Comparison of ENCODE assay signal across 34 cellular contexts in the genomic region with DNA sequence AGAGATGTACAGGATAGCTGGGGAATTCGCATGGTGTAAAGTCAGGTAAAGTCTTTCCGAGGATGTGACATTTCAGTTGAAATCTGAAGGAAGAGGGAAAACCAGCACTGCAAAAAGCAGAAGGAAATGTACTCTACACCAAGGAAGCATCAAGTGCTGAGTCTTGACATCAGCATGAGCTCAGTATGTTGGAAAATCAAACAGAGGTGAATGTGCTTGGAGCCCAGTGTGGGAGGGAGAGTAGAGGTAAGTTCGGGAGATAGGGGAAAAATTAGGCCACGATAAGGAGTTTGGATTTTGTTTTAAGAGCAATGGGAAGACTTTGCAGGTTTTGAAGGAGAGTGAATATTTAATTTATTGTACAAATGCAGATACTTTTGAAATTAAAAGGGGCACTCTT.
"Had no signal": no experiment of that assay in that cellular context is flagged by ENCODE, and none has a peak within 500 bp of the region (broad histone marks: within the 10 kb centered on the region; RNA-seq: fewer than 3 reads in every experiment).

No MANE protein-coding gene starts in this region.

- DNase-seq: Karpas-422, Kasumi-1, MG63, MM.1S, MV-4-11, NCI-H1048, NCI-H1092, NCI-H1092 treated with DMSO at 0.1 percent for 48 hours, NCI-H1105, NCI-H1105 treated with DMSO at 0.1 percent for 48 hours, NCI-H1417, NCI-H1417 treated with DMSO at 0.1 percent for 48 hours, NCI-H1436, NCI-H1436 treated with DMSO at 0.1 percent for 48 hours, NCI-H146, NCI-H1694, NCI-H1694 treated with DMSO at 0.1 percent for 48 hours, NCI-H187, NCI-H187 treated with DMSO at 0.1 percent for 48 hours, NCI-H1930, NCI-H2029, NCI-H2029 treated with DMSO at 0.1 percent for 48 hours, NCI-H2081, NCI-H2081 treated with DMSO at 0.1 percent for 48 hours, NCI-H2107, NCI-H2171, NCI-H2171 treated with DMSO at 0.1 percent for 48 hours, NCI-H2227 treated with DMSO at 0.1 percent for 48 hours, NCI-H226, NCI-H345, NCI-H446, NCI-H446 treated with DMSO at 0.1 percent for 48 hours, NCI-H510A had no signal

- H3K4me2 ChIP-seq: KMS-11 had no signal

- H3K4me3 ChIP-seq: MG63 had no signal

- H3K36me3 ChIP-seq: MG63 had no signal

- H3K9ac ChIP-seq: KMS-11 had no signal

- H3K27ac ChIP-seq: KMS-11 had no signal

- H3K9me3 ChIP-seq: MG63 had no signal
